ENCODE assay signal across 13 cellular contexts in genomic region chr5:71653119-71653518, GRCh38.
DNase-seq lines count a peak whose midpoint lies in the region; ATAC-seq and TF ChIP-seq lines count a peak whose summit lies in the region.
"Had no signal": no experiment of that assay in that cellular context is flagged by ENCODE, and none has a peak within 500 bp of the region (broad histone marks: within the 10 kb centered on the region; RNA-seq: fewer than 3 reads in every experiment).

No MANE protein-coding gene starts in this region.

- H3K27ac Mint-ChIP-seq in neural progenitor cell, result peak overlapping the region; percentile 29
- no peak overlapping the region for H3K27ac Mint-ChIP-seq in activated naive CD4-positive, alpha-beta T cell treated with anti-CD3 and anti-CD28 coated beads, Interleukin-2, amount 50 U/mL, for 72 hours
- H3K27ac Mint-ChIP-seq: activated naive CD8-positive, alpha-beta T cell treated with anti-CD3 and anti-CD28 coated beads, Interleukin-2, amount 50 U/mL, for 24 hours; stimulated activated effector memory CD8-positive, alpha-beta T cell treated with anti-CD3 and anti-CD28 coated beads, Interleukin-12 subunit alpha, Interleukin-12 subunit beta, amount 100 ng/mL, for 72 hours had no signal

- H3K27me3 ChIP-seq in neural progenitor cell, result no peaks in the 10 kb centered on the region

- H4K20me1 ChIP-seq in neural progenitor cell (ENCODE audit: low read depth), result no peaks in the 10 kb centered on the region

- peaks cover 37% of the 10 kb centered on the region for H3K36me3 Mint-ChIP-seq in neural progenitor cell
- peaks cover 33 to 51% of the 10 kb centered on the region in 2 donors for H3K36me3 Mint-ChIP-seq in activated naive CD4-positive, alpha-beta T cell treated with anti-CD3 and anti-CD28 coated beads, Interleukin-2, amount 50 U/mL, for 72 hours

- H3K9ac ChIP-seq in neural progenitor cell, result no peak overlapping the region

- no peaks in the 10 kb centered on the region for H3K9me3 Mint-ChIP-seq in neural progenitor cell
- no peaks in the 10 kb centered on the region for H3K9me3 Mint-ChIP-seq in activated naive CD4-positive, alpha-beta T cell treated with anti-CD3 and anti-CD28 coated beads, Interleukin-2, amount 50 U/mL, for 72 hours
- H3K9me3 Mint-ChIP-seq: activated naive CD8-positive, alpha-beta T cell treated with anti-CD3 and anti-CD28 coated beads, Interleukin-2, amount 50 U/mL, for 24 hours; naive thymus-derived CD4-positive, alpha-beta T cell; stimulated activated effector memory CD8-positive, alpha-beta T cell treated with anti-CD3 and anti-CD28 coated beads, Interleukin-12 subunit alpha, Interleukin-12 subunit beta, amount 100 ng/mL, for 72 hours had no signal

- no peaks in the 10 kb centered on the region for H3F3A ChIP-seq in neural progenitor cell (ENCODE audit: low read depth)

- H2AFZ ChIP-seq in neural progenitor cell (replicated peaks), result no peak overlapping the region

- H3K4me3 ChIP-seq in neural progenitor cell, result no peak overlapping the region

- H3K27ac ChIP-seq in neural progenitor cell (no peak overlapping the region), substantia nigra (ENCODE audit: low read depth, low read length, poor library complexity, severe bottlenecking) (no peak overlapping the region)

- H3K79me2 ChIP-seq in neural progenitor cell (ENCODE audit: low read depth), result no peaks in the 10 kb centered on the region

- no peak overlapping the region for H3K4me2 ChIP-seq in neural progenitor cell

- no peak for TF ChIP-seq CTCF in neural progenitor cell (IDR thresholded peaks at IDR 0.05)

- no peaks in the 10 kb centered on the region for H3K9me3 ChIP-seq in neural progenitor cell (ENCODE audit: low read depth)

- no peaks in the 10 kb centered on the region for H3K4me1 Mint-ChIP-seq in neural progenitor cell

- no peak overlapping the region for H3K4me3 Mint-ChIP-seq in neural progenitor cell
- H3K4me3 Mint-ChIP-seq: activated naive CD8-positive, alpha-beta T cell treated with anti-CD3 and anti-CD28 coated beads, Interleukin-2, amount 50 U/mL, for 24 hours; naive thymus-derived CD4-positive, alpha-beta T cell; stimulated activated effector memory CD8-positive, alpha-beta T cell treated with anti-CD3 and anti-CD28 coated beads, Interleukin-12 subunit alpha, Interleukin-12 subunit beta, amount 100 ng/mL, for 72 hours had no signal

- H3K27me3 Mint-ChIP-seq in neural progenitor cell (ENCODE audit: insufficient read depth, low read depth), result no peaks in the 10 kb centered on the region
- H3K27me3 Mint-ChIP-seq: activated naive CD8-positive, alpha-beta T cell treated with anti-CD3 and anti-CD28 coated beads, Interleukin-2, amount 50 U/mL, for 24 hours; naive thymus-derived CD4-positive, alpha-beta T cell had no signal

- H3K36me3 ChIP-seq in neural progenitor cell, result no peaks in the 10 kb centered on the region

- no peaks in the 10 kb centered on the region for H3K4me1 ChIP-seq in neural progenitor cell

- DNase-seq in DMS 273 (lab: John Stamatoyannopoulos, UW; ENCODE audit: unreplicated experiment), result peak; percentile 95
- peak; percentile 77 for DNase-seq in NCI-H146 (lab: John Stamatoyannopoulos, UW)
- peak; percentile 29 for DNase-seq in cerebellar cortex (ENCODE audit: low spot score)
- DNase-seq in neural progenitor cell (ENCODE audit: low spot score), result no peak
- no peak for DNase-seq in substantia nigra (lab: John Stamatoyannopoulos, UW)
- DNase-seq in nucleus accumbens (lab: John Stamatoyannopoulos, UW), result no peak
- no peak for DNase-seq in activated T-cell treated with anti-CD3 and anti-CD28 coated beads, Interleukin-2, amount 50 U/mL, for 1 hour
- no peak for DNase-seq in activated naive CD4-positive, alpha-beta T cell treated with anti-CD3 and anti-CD28 coated beads, Interleukin-2, amount 50 U/mL, for 72 hours (ENCODE audit: low spot score in 2 of 2)
- DNase-seq: activated naive CD8-positive, alpha-beta T cell treated with anti-CD3 and anti-CD28 coated beads, Interleukin-2, amount 50 U/mL, for 24 hours; HCEC 1CT; naive thymus-derived CD4-positive, alpha-beta T cell had no signal

- ATAC-seq in activated naive CD4-positive, alpha-beta T cell treated with anti-CD3 and anti-CD28 coated beads, Interleukin-2, amount 50 U/mL, for 72 hours, result no peak
- ATAC-seq: activated naive CD8-positive, alpha-beta T cell treated with anti-CD3 and anti-CD28 coated beads, Interleukin-2, amount 50 U/mL, for 24 hours; HepG2; naive thymus-derived CD4-positive, alpha-beta T cell; stimulated activated effector memory CD8-positive, alpha-beta T cell treated with anti-CD3 and anti-CD28 coated beads, Interleukin-12 subunit alpha, Interleukin-12 subunit beta, amount 100 ng/mL, for 72 hours had no signal

Comparison
In these comparisons a context has a peak if more than half of its experiments do, and no peak if none do; other contexts are left out.
1. DNase-seq: peak in DMS 273 (single experiment), NCI-H146 (single experiment) and cerebellar cortex (single experiment); none in neural progenitor cell (single experiment), substantia nigra (0 of 49), nucleus accumbens (0 of 56), activated T-cell treated with anti-CD3 and anti-CD28 coated beads, Interleukin-2, amount 50 U/mL, for 1 hour (single experiment) and activated naive CD4-positive, alpha-beta T cell treated with anti-CD3 and anti-CD28 coated beads, Interleukin-2, amount 50 U/mL, for 72 hours (0 of 2).